In the genomic region with DNA sequence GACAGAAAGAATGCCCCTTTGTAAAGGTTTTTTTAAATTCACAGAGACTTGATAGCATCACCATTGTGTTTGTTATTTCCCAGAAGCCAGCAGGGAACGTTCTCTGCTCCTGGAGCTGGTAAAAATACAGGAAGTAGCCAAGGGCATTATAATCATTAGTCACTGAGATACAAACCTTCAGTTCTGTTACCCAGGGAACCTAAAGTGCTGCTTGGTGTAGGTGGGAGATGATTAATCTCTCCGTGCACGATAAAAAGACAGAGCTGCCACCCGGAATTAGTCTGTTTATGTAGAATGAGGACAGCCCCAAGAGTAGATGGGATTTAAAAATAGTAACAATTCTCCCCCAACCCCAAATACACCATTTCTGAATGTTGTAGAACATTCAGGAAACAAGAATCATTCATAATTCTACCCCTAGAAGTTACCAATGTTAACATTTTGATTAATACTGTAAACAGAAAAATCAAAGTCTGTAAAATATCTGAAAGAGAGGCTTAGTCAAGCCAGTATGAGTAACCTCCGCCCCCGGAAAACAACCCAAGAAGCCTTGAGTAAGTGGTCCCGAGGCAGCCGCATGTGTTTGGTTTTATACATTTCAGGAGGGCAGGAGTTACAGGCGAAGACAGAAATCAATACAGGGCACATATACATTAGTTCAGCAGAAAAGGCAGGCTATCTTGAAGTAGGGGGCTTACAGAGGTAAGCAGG, we compare ENCODE assay signal across 1 cellular context.
TF ChIP-seq lines count a peak whose summit lies in the region.

No MANE protein-coding gene starts in this region.

TF ChIP-seq in GM23338, 12 proteins besides CTCF, POLR2A, EP300 and RAD21 (continued from another document):
- TF ChIP-seq, protein P1, sequence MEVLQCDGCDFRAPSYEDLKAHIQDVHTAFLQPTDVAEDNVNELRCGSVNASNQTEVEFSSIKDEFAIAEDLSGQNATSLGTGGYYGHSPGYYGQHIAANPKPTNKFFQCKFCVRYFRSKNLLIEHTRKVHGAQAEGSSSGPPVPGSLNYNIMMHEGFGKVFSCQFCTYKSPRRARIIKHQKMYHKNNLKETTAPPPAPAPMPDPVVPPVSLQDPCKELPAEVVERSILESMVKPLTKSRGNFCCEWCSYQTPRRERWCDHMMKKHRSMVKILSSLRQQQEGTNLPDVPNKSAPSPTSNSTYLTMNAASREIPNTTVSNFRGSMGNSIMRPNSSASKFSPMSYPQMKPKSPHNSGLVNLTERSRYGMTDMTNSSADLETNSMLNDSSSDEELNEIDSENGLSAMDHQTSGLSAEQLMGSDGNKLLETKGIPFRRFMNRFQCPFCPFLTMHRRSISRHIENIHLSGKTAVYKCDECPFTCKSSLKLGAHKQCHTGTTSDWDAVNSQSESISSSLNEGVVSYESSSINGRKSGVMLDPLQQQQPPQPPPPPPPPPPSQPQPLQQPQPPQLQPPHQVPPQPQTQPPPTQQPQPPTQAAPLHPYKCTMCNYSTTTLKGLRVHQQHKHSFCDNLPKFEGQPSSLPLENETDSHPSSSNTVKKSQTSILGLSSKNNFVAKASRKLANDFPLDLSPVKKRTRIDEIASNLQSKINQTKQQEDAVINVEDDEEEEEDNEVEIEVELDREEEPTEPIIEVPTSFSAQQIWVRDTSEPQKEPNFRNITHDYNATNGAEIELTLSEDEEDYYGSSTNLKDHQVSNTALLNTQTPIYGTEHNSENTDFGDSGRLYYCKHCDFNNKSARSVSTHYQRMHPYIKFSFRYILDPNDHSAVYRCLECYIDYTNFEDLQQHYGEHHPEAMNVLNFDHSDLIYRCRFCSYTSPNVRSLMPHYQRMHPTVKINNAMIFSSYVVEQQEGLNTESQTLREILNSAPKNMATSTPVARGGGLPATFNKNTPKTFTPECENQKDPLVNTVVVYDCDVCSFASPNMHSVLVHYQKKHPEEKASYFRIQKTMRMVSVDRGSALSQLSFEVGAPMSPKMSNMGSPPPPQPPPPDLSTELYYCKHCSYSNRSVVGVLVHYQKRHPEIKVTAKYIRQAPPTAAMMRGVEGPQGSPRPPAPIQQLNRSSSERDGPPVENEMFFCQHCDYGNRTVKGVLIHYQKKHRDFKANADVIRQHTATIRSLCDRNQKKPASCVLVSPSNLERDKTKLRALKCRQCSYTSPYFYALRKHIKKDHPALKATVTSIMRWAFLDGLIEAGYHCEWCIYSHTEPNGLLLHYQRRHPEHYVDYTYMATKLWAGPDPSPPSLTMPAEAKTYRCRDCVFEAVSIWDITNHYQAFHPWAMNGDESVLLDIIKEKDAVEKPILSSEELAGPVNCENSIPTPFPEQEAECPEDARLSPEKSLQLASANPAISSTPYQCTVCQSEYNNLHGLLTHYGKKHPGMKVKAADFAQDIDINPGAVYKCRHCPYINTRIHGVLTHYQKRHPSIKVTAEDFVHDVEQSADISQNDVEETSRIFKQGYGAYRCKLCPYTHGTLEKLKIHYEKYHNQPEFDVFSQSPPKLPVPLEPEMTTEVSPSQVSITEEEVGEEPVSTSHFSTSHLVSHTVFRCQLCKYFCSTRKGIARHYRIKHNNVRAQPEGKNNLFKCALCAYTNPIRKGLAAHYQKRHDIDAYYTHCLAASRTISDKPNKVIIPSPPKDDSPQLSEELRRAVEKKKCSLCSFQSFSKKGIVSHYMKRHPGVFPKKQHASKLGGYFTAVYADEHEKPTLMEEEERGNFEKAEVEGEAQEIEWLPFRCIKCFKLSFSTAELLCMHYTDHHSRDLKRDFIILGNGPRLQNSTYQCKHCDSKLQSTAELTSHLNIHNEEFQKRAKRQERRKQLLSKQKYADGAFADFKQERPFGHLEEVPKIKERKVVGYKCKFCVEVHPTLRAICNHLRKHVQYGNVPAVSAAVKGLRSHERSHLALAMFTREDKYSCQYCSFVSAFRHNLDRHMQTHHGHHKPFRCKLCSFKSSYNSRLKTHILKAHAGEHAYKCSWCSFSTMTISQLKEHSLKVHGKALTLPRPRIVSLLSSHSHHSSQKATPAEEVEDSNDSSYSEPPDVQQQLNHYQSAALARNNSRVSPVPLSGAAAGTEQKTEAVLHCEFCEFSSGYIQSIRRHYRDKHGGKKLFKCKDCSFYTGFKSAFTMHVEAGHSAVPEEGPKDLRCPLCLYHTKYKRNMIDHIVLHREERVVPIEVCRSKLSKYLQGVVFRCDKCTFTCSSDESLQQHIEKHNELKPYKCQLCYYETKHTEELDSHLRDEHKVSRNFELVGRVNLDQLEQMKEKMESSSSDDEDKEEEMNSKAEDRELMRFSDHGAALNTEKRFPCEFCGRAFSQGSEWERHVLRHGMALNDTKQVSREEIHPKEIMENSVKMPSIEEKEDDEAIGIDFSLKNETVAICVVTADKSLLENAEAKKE (CRISPR knock-in tag; IDR thresholded peaks at IDR 0.05) = no peak
- TF ChIP-seq STAT1 (IDR thresholded peaks at IDR 0.05; ENCODE audit: unreplicated experiment) (no peak), NANOG (IDR thresholded peaks at IDR 0.05; ENCODE audit: borderline replicate concordance) (no peak)
